In the genomic region with DNA sequence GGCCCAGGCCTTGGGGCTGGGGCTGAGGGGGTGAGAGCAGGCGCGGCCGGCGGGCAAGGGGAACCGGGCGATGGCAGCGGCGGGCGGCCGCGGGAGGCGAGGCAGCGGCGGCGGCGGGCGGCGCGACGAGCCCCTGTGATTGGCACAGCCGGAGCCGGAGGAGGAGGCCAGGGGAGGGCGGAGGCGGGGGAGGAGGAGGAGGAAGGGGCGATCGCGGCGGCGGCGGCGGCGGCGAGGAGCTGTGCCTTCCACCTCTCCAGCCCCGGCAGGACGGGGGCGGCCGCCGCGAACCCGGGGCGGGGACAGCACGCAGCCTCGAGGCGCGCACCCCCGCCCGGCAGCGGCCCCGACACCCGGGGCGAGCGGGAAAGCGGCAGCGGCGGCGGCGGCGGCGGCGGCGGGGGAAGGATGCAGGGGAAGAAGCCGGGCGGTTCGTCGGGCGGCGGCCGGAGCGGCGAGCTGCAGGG, we compare ENCODE assay signal across 8 cellular contexts.
DNase-seq lines count a peak whose midpoint lies in the region; ATAC-seq and TF ChIP-seq lines count a peak whose summit lies in the region.

A gene (plus strand): TSS at position 208 of the 467 bp plus-strand sequence.

- H3K4me1 ChIP-seq in muscle layer of colon (ENCODE audit: insufficient read depth, low read length) = peaks cover 18% of the 10 kb centered on the region

- no peaks in the 10 kb centered on the region for H3K36me3 ChIP-seq in muscle layer of colon (ENCODE audit: insufficient read depth, low read length)

- TF ChIP-seq POLR2A in erythroblast (IDR thresholded peaks at IDR 0.05; ENCODE audit: low read length) = no peak

- DNase-seq in NCI-H2196 (lab: John Stamatoyannopoulos, UW; ENCODE audit: unreplicated experiment) = peak; percentile 19
- DNase-seq in NCI-H2196 treated with DMSO at 0.1 percent for 48 hours (lab: John Stamatoyannopoulos, UW; ENCODE audit: unreplicated experiment) = no peak
- peak; percentile 84 for DNase-seq in NCI-H69 (lab: John Stamatoyannopoulos, UW)
- DNase-seq in activated T-cell treated with anti-CD3 and anti-CD28 coated beads for 1 hour (ENCODE audit: low read depth) = peak; percentile 62
- DNase-seq in erythroblast (lab: John Stamatoyannopoulos, UW) = peak; percentile 50 to 57
- DNase-seq in stimulated activated naive CD4-positive, alpha-beta T cell (lab: John Stamatoyannopoulos, UW) = peak; percentile 53 to 86 (median 70)

- peak within 1 kb of the TSS; percentile 14 for H3K9ac ChIP-seq in muscle layer of colon (ENCODE audit: low read length)

- peak; percentile 11 for ATAC-seq in HG02973 (IDR thresholded peaks at IDR 0.05; ENCODE audit: unreplicated experiment)

- H3K27ac ChIP-seq in muscle layer of colon (ENCODE audit: low read depth, low read length) = peak within 1 kb of the TSS; percentile 40

- no peaks in the 10 kb centered on the region for H3K27me3 ChIP-seq in muscle layer of colon (ENCODE audit: control insufficient read depth in 1 of 2, insufficient read depth in 2 of 2, low read length in 2 of 2)

- H3K9me3 ChIP-seq in muscle layer of colon (ENCODE audit: low read length) = no peaks in the 10 kb centered on the region

- H3K4me3 ChIP-seq in muscle layer of colon (ENCODE audit: low read depth in 1 of 2, low read length in 2 of 2) = peak within 1 kb of the TSS; percentile 66 to 74
